In genomic region chr3:12574131-12574530, GRCh38 we compare ENCODE assay signal across 28 cellular contexts. TPM values are rescaled to one million over a fixed set of nuclear protein-coding genes. Genes with fewer than 3 reads are reported as not detected.
DNase-seq lines count a peak whose midpoint lies in the region; ATAC-seq lines count a peak whose summit lies in the region.
"Had no signal": no experiment of that assay in that cellular context is flagged by ENCODE, and none has a peak within 500 bp of the region (broad histone marks: within the 10 kb centered on the region; RNA-seq: fewer than 3 reads in every experiment).

No MANE protein-coding gene starts in this region.

- peaks cover 95% of the 10 kb centered on the region for H3K36me3 ChIP-seq in CD4-positive, CD25-positive, alpha-beta regulatory T cell (ENCODE audit: control insufficient read depth, insufficient read depth, low read length)

- H3K36me3 Mint-ChIP-seq in CD4-positive, CD25-positive, alpha-beta regulatory T cell: peaks cover 72% of the 10 kb centered on the region

- H3K4me1 ChIP-seq in CD4-positive, CD25-positive, alpha-beta regulatory T cell (ENCODE audit: control insufficient read depth, insufficient read depth, low read length, poor library complexity, severe bottlenecking): no peaks in the 10 kb centered on the region
- H3K4me1 ChIP-seq: breast epithelium, neural progenitor cell, parathyroid adenoma, tibial artery had no signal

- ATAC-seq in CD4-positive, CD25-positive, alpha-beta regulatory T cell (ENCODE audit: low read depth in 2 of 2): no peak
- ATAC-seq: activated CD8-positive, alpha-beta memory T cell treated with anti-CD3 and anti-CD28 coated beads, Interleukin-2, amount 10 ng/mL, durations not matched to agents 7 days and 5 days; activated T-cell treated with anti-CD3 and anti-CD28 coated beads, Interleukin-2, amount 50 U/mL, for 72 hours; T-cell had no signal

- H3K27me3 ChIP-seq in CD4-positive, CD25-positive, alpha-beta regulatory T cell (ENCODE audit: control insufficient read depth, insufficient read depth, low read length): no peaks in the 10 kb centered on the region
- H3K27me3 ChIP-seq: adrenal gland; BLaER1 treated with 17β-estradiol and CSF1 and Interleukin-3, amounts not matched to agents 10 nM and 100 nM; breast epithelium; neural progenitor cell; tibial artery had no signal

- H3K27ac Mint-ChIP-seq in CD4-positive, CD25-positive, alpha-beta regulatory T cell: peak overlapping the region in 2 of 3 donors; percentile 28 to 39
- H3K27ac Mint-ChIP-seq: activated CD8-positive, alpha-beta memory T cell treated with anti-CD3 and anti-CD28 coated beads, Interleukin-2, amount 10 ng/mL, durations not matched to agents 7 days and 5 days; activated T-cell treated with anti-CD3 and anti-CD28 coated beads, Interleukin-2, amount 50 U/mL, for 72 hours; IgD-negative memory B cell; neural progenitor cell; T-cell had no signal

- H3K4me1 Mint-ChIP-seq in CD4-positive, CD25-positive, alpha-beta regulatory T cell: peaks cover 0 to 4% (median 1%) of the 10 kb centered on the region in 4 donors
- H3K4me1 Mint-ChIP-seq: IgD-negative memory B cell, neural progenitor cell had no signal

- no peak overlapping the region for H3K4me3 ChIP-seq in CD4-positive, CD25-positive, alpha-beta regulatory T cell (ENCODE audit: low read depth, low read length)
- H3K4me3 ChIP-seq: adrenal gland; BLaER1 treated with 17β-estradiol and CSF1 and Interleukin-3, amounts not matched to agents 10 nM and 100 nM; breast epithelium; neural progenitor cell; tibial artery had no signal

- H3K27me3 Mint-ChIP-seq in CD4-positive, CD25-positive, alpha-beta regulatory T cell: no peaks in the 10 kb centered on the region
- H3K27me3 Mint-ChIP-seq: activated CD8-positive, alpha-beta memory T cell treated with anti-CD3 and anti-CD28 coated beads, Interleukin-2, amount 10 ng/mL, durations not matched to agents 7 days and 5 days; IgD-negative memory B cell; T-cell had no signal

- H3K9me3 ChIP-seq in CD4-positive, CD25-positive, alpha-beta regulatory T cell (ENCODE audit: control insufficient read depth in 2 of 2, low read length in 2 of 2): peaks cover 4 to 11% of the 10 kb centered on the region in 2 experiments
- H3K9me3 ChIP-seq: adrenal gland, breast epithelium, tibial artery had no signal

- no peak overlapping the region for H3K4me3 Mint-ChIP-seq in CD4-positive, CD25-positive, alpha-beta regulatory T cell
- H3K4me3 Mint-ChIP-seq: activated CD8-positive, alpha-beta memory T cell treated with anti-CD3 and anti-CD28 coated beads, Interleukin-2, amount 10 ng/mL, durations not matched to agents 7 days and 5 days; activated T-cell treated with anti-CD3 and anti-CD28 coated beads, Interleukin-2, amount 50 U/mL, for 72 hours; IgD-negative memory B cell; neural progenitor cell; T-cell had no signal

- no peak for DNase-seq in CD4-positive, CD25-positive, alpha-beta regulatory T cell
- DNase-seq in EL (peak; percentile 29), amniotic epithelial cell (ENCODE audit: low read depth) (peak; percentile 26), foreskin melanocyte (peak; percentile 45), H4 (ENCODE audit: low spot score) (no peak), NCI-H69 (lab: John Stamatoyannopoulos, UW) (no peak), globus pallidus (ENCODE audit: low spot score) (no peak)
- DNase-seq: activated CD4-positive, alpha-beta T cell treated with anti-CD3 and anti-CD28 coated beads, Interleukin-2, amount 50 U/mL, for 1 hour; activated CD4-positive, CD25-positive, alpha-beta regulatory T cell; activated CD8-positive, alpha-beta memory T cell treated with anti-CD3 and anti-CD28 coated beads, Interleukin-2, amount 10 ng/mL, durations not matched to agents 7 days and 5 days; activated naive CD4-positive, alpha-beta T cell; activated T-cell treated with anti-CD3 and anti-CD28 coated beads, Interleukin-2, amount 50 U/mL, for 72 hours; DMS153; glutamatergic neuron; islet precursor cell; NCI-H1436 treated with DMSO at 0.1 percent for 48 hours; stimulated activated CD4-positive, alpha-beta T cell treated with anti-CD3 and anti-CD28 coated beads, Interleukin-2, amount 100 ng/mL, for 24 hours; T-cell; tibial artery had no signal

- peaks cover 0 to 9% (median 1%) of the 10 kb centered on the region in 7 donors for H3K9me3 Mint-ChIP-seq in CD4-positive, CD25-positive, alpha-beta regulatory T cell
- H3K9me3 Mint-ChIP-seq: activated T-cell treated with anti-CD3 and anti-CD28 coated beads, Interleukin-2, amount 50 U/mL, for 72 hours; neural progenitor cell had no signal

- H3K27ac ChIP-seq in CD4-positive, CD25-positive, alpha-beta regulatory T cell (ENCODE audit: insufficient read depth, low read length, poor library complexity, severe bottlenecking): no peak overlapping the region
- H3K27ac ChIP-seq: adrenal gland; BLaER1 treated with 17β-estradiol and CSF1 and Interleukin-3, amounts not matched to agents 10 nM and 100 nM; breast epithelium; neural progenitor cell; parathyroid adenoma; tibial artery had no signal

RNA-seq across cellular contexts. Expression of gene MKRN2, which starts 17.2 kb away (rescaled TPM):
- total RNA-seq in CD4-positive, CD25-positive, alpha-beta regulatory T cell: 24.6 TPM
- 10 to 100 TPM; 45.9 to 61.6 (median 54.0) TPM for polyA plus RNA-seq in CD4-positive, CD25-positive, alpha-beta regulatory T cell
- 29.9 and 35.0 TPM in 2 replicates for total RNA-seq in H4 (2014; rRNA removed; shearing (Covaris generic))

RNA-seq across cellular contexts. Expression of gene MKRN2OS, which starts 28.8 kb away (rescaled TPM):
- not detected for total RNA-seq in CD4-positive, CD25-positive, alpha-beta regulatory T cell
- polyA plus RNA-seq in CD4-positive, CD25-positive, alpha-beta regulatory T cell: under 1 TPM in 1 of 4 donors, not detected in 3; 0.21 TPM
- total RNA-seq in H4 (2014; rRNA removed; shearing (Covaris generic)): not detected in 2 replicates
- total RNA-seq: activated CD8-positive, alpha-beta memory T cell treated with anti-CD3 and anti-CD28 coated beads, Interleukin-2, amount 10 ng/mL, durations not matched to agents 7 days and 5 days; activated T-cell treated with anti-CD3 and anti-CD28 coated beads, Interleukin-2, amount 50 U/mL, for 72 hours; adrenal gland; G401; mesenteric fat pad; RPMI7951; T-cell had no signal
- polyA plus RNA-seq: adrenal gland, IgD-negative memory B cell had no signal

Comparison
In these comparisons a context has a peak if more than half of its experiments do, and no peak if none do; other contexts are left out.
1. DNase-seq: peak in EL (single experiment), amniotic epithelial cell (single experiment) and foreskin melanocyte (single experiment); none in CD4-positive, CD25-positive, alpha-beta regulatory T cell (0 of 3), H4 (single experiment), NCI-H69 (single experiment) and globus pallidus (single experiment).